In the genomic region with DNA sequence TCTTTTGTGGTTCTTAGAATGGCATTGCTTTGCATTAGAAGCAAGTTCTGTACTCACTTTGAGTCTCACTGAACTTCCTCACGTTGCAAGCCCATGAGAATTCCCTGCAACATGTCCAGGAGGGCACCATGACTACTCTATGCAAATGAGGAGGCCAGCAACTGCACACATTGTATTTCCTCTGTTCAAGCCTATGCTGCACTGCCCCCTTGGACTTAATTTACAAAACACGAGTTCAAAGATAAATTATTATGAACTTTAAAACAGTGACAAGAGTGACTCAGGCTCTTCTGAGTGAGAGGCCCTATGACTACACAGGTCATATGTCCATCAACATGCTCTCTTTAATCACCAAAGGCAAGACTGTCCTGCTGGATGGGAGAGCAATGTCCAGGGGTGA, we compare ENCODE assay signal across 25 cellular contexts.
DNase-seq lines count a peak whose midpoint lies in the region; ATAC-seq, FAIRE-seq and TF ChIP-seq lines count a peak whose summit lies in the region.
"Had no signal": no experiment of that assay in that cellular context is flagged by ENCODE, and none has a peak within 500 bp of the region (broad histone marks: within the 10 kb centered on the region; RNA-seq: fewer than 3 reads in every experiment).

No MANE protein-coding gene starts in this region.

- H2BK15ac ChIP-seq in mesenchymal stem cell (ENCODE audit: low read depth, poor library complexity, severe bottlenecking), result no peak overlapping the region

- no peak overlapping the region for H3K14ac ChIP-seq in mesenchymal stem cell (ENCODE audit: low read length in 2 of 2)

- H2BK5ac ChIP-seq in mesenchymal stem cell (ENCODE audit: low read depth, low read length, poor library complexity, severe bottlenecking), result no peak overlapping the region

- peak overlapping the region; percentile 12; the same call in 1 of the 2 replicates for H2AFZ ChIP-seq in MM.1S (ENCODE audit: low read length)
- no peak overlapping the region for H2AFZ ChIP-seq in astrocyte (ENCODE audit: low read depth, low read length)
- H2AFZ ChIP-seq in mesenchymal stem cell (ENCODE audit: low read depth, low read length), result no peak overlapping the region

- H3K23ac ChIP-seq in mesenchymal stem cell (ENCODE audit: low read length in 2 of 2), result no peak overlapping the region

- H3K9me3 Mint-ChIP-seq in astrocyte (ENCODE audit: unreplicated experiment), result peaks cover 8% of the 10 kb centered on the region

- H3K4me2 ChIP-seq in MM.1S (ENCODE audit: low read depth, low read length) (peak overlapping the region; percentile 3; the same call in 1 of the 2 replicates), astrocyte (ENCODE audit: low read length) (no peak overlapping the region), mesenchymal stem cell (ENCODE audit: low read length, poor library complexity, severe bottlenecking) (no peak overlapping the region)

- no peaks in the 10 kb centered on the region for H3K9me3 ChIP-seq in MM.1S (replicated peaks; ENCODE audit: insufficient read depth, low read length)
- no peaks in the 10 kb centered on the region for H3K9me3 ChIP-seq in astrocyte (ENCODE audit: insufficient read depth, low read depth, low read length)
- H3K9me3 ChIP-seq in mesenchymal stem cell (ENCODE audit: control insufficient read depth, low read length), result peaks cover 6% of the 10 kb centered on the region
- H3K9me3 ChIP-seq: psoas muscle had no signal

- H3K4me1 ChIP-seq in MM.1S (ENCODE audit: low read length) (peaks cover 11% of the 10 kb centered on the region), astrocyte (ENCODE audit: insufficient read depth, low read length) (no peaks in the 10 kb centered on the region), mesenchymal stem cell (ENCODE audit: control insufficient read depth, insufficient read depth, low read depth, low read length) (no peaks in the 10 kb centered on the region)
- H3K4me1 ChIP-seq: psoas muscle, spleen, tibial nerve had no signal

- H3K79me2 ChIP-seq in MM.1S (ENCODE audit: low read length) (no peaks in the 10 kb centered on the region), astrocyte (ENCODE audit: insufficient read depth, low read length) (no peaks in the 10 kb centered on the region)

- H2BK120ac ChIP-seq in mesenchymal stem cell (ENCODE audit: low read depth, low read length), result no peak overlapping the region

- peaks cover 5% of the 10 kb centered on the region for H3K4me1 Mint-ChIP-seq in astrocyte (ENCODE audit: low read depth, unreplicated experiment)
- H3K4me1 Mint-ChIP-seq: CD14-positive monocyte; stimulated activated naive CD8-positive, alpha-beta T cell treated with anti-CD3 and anti-CD28 coated beads, Interleukin-15, amount 100 ng/mL, for 72 hours had no signal

- H3K4me3 ChIP-seq in MM.1S (ENCODE audit: low read length) (no peak overlapping the region), astrocyte (ENCODE audit: insufficient read depth, low read depth, low read length) (no peak overlapping the region), mesenchymal stem cell (ENCODE audit: insufficient read depth in 1 of 2, low read depth in 1 of 2, low read length in 2 of 2) (no peak overlapping the region)
- H3K4me3 ChIP-seq: psoas muscle, spleen, tibial nerve had no signal

- H3K9me2 ChIP-seq in MM.1S (replicated peaks; ENCODE audit: insufficient read depth, low read length), result no peaks in the 10 kb centered on the region

- no peak overlapping the region for H3K4ac ChIP-seq in mesenchymal stem cell (ENCODE audit: low read depth in 1 of 2, low read length in 2 of 2)

- no peak for FAIRE-seq in astrocyte (lab: Jason Lieb, UNC)
- FAIRE-seq: GM12891, GM19239, RCC 7860 had no signal

- no peak overlapping the region for H4K91ac ChIP-seq in mesenchymal stem cell (ENCODE audit: low read length)

- H3F3A ChIP-seq in MM.1S (ENCODE audit: insufficient read depth, low read length), result no peaks in the 10 kb centered on the region

- H3K36me3 ChIP-seq in MM.1S (replicated peaks; ENCODE audit: insufficient read depth, low read length) (no peaks in the 10 kb centered on the region), astrocyte (ENCODE audit: insufficient read depth, low read length) (no peaks in the 10 kb centered on the region), mesenchymal stem cell (ENCODE audit: control insufficient read depth in 1 of 2, insufficient read depth in 2 of 2, low read depth in 1 of 2, low read length in 2 of 2) (no peaks in the 10 kb centered on the region)
- H3K36me3 ChIP-seq: spleen, tibial nerve had no signal

- H3K36me3 Mint-ChIP-seq in astrocyte (ENCODE audit: low read depth, unreplicated experiment), result no peaks in the 10 kb centered on the region
- H3K36me3 Mint-ChIP-seq: CD14-positive monocyte had no signal

- H2AK5ac ChIP-seq in mesenchymal stem cell (ENCODE audit: low read length, severe bottlenecking), result no peak overlapping the region

- 15% methylated on average over 2 of the region's 2 CpGs for WGBS in mesenchymal stem cell

- H3K4me3 Mint-ChIP-seq in astrocyte (ENCODE audit: unreplicated experiment), result no peak overlapping the region
- H3K4me3 Mint-ChIP-seq: activated CD8-positive, alpha-beta T cell treated with anti-CD3 and anti-CD28 coated beads for 36 hours; activated T-cell treated with anti-CD3 and anti-CD28 coated beads, Interleukin-2, amount 50 U/mL, for 24 hours; CD14-positive monocyte; stimulated activated naive CD8-positive, alpha-beta T cell treated with anti-CD3 and anti-CD28 coated beads, Interleukin-15, amount 100 ng/mL, for 72 hours had no signal

- no peaks in the 10 kb centered on the region for H3K27me3 Mint-ChIP-seq in astrocyte (ENCODE audit: low read depth, unreplicated experiment)
- H3K27me3 Mint-ChIP-seq: activated CD8-positive, alpha-beta T cell treated with anti-CD3 and anti-CD28 coated beads for 36 hours; activated T-cell treated with anti-CD3 and anti-CD28 coated beads, Interleukin-2, amount 50 U/mL, for 24 hours; stimulated activated naive CD8-positive, alpha-beta T cell treated with anti-CD3 and anti-CD28 coated beads, Interleukin-15, amount 100 ng/mL, for 72 hours had no signal

- H2BK12ac ChIP-seq in mesenchymal stem cell (ENCODE audit: low read length in 2 of 2), result no peak overlapping the region

- TF ChIP-seq CTCF in MM.1S (IDR thresholded peaks at IDR 0.05; ENCODE audit: low read length) (0 out of 2 replicates have a peak, but pooled peaks have one; percentile 2), astrocyte (IDR thresholded peaks at IDR 0.05; ENCODE audit: insufficient read depth, low read depth, low read length) (no peak)

- no peak overlapping the region for H3K18ac ChIP-seq in mesenchymal stem cell (ENCODE audit: low read depth in 1 of 2, low read length in 2 of 2)

- no peak overlapping the region for H4K8ac ChIP-seq in mesenchymal stem cell (ENCODE audit: low read length)

- H3K27ac ChIP-seq in MM.1S (ENCODE audit: low read length), result no peak overlapping the region
- no peak overlapping the region for H3K27ac ChIP-seq in astrocyte (ENCODE audit: low read depth, low read length)
- no peak overlapping the region for H3K27ac ChIP-seq in mesenchymal stem cell (ENCODE audit: low read length, poor library complexity, severe bottlenecking)
- H3K27ac ChIP-seq: psoas muscle, spleen, tibial nerve had no signal

- DNase-seq in DMS53 (lab: John Stamatoyannopoulos, UW), result peak; percentile 50
- DNase-seq in MM.1S, result no peak
- DNase-seq in astrocyte (ENCODE audit: low read depth), result peak; percentile 30
- peak; percentile 1 for DNase-seq in mesenchymal stem cell
- no peak for DNase-seq in LoVo (ENCODE audit: low spot score)
- DNase-seq in NCI-H524 (lab: John Stamatoyannopoulos, UW), result no peak
- DNase-seq in H4 (ENCODE audit: low spot score), result no peak
- DNase-seq: activated CD8-positive, alpha-beta T cell treated with anti-CD3 and anti-CD28 coated beads for 36 hours; activated naive CD4-positive, alpha-beta T cell treated with Interleukin-2 at 50 U/mL for 16 hours; activated T-cell treated with anti-CD3 and anti-CD28 coated beads, Interleukin-2, amount 50 U/mL, for 24 hours; amygdala; GOT3; kidney glomerular epithelial cell; NCI-H1694 treated with DMSO at 0.1 percent for 48 hours; psoas muscle; spleen; stimulated activated CD4-positive, alpha-beta T cell treated with anti-CD3 and anti-CD28 coated beads, Interleukin-4, amount 100 ng/mL, for 24 hours; stimulated activated naive CD8-positive, alpha-beta T cell treated with anti-CD3 and anti-CD28 coated beads, Interleukin-15, amount 100 ng/mL, for 72 hours; T1000 had no signal

- no peaks in the 10 kb centered on the region for H3K27me3 ChIP-seq in MM.1S (replicated peaks; ENCODE audit: insufficient read depth, low read length)
- H3K27me3 ChIP-seq in astrocyte (ENCODE audit: insufficient read depth, low read length), result no peaks in the 10 kb centered on the region
- no peaks in the 10 kb centered on the region for H3K27me3 ChIP-seq in mesenchymal stem cell (ENCODE audit: control insufficient read depth in 1 of 2, insufficient read depth in 1 of 2, low read length in 2 of 2)
- H3K27me3 ChIP-seq: spleen, tibial nerve had no signal

- ATAC-seq in HG03025 (IDR thresholded peaks at IDR 0.05; ENCODE audit: low FRiP score, unreplicated experiment), result no peak
- ATAC-seq: activated CD8-positive, alpha-beta T cell treated with anti-CD3 and anti-CD28 coated beads for 36 hours; stimulated activated naive CD8-positive, alpha-beta T cell treated with anti-CD3 and anti-CD28 coated beads, Interleukin-15, amount 100 ng/mL, for 72 hours had no signal

- H3K79me1 ChIP-seq in mesenchymal stem cell (replicated peaks; ENCODE audit: low read length, poor library complexity, severe bottlenecking), result no peaks in the 10 kb centered on the region

- no peak overlapping the region for H3K27ac Mint-ChIP-seq in astrocyte (ENCODE audit: unreplicated experiment)
- H3K27ac Mint-ChIP-seq: activated CD8-positive, alpha-beta T cell treated with anti-CD3 and anti-CD28 coated beads for 36 hours; activated T-cell treated with anti-CD3 and anti-CD28 coated beads, Interleukin-2, amount 50 U/mL, for 24 hours; CD14-positive monocyte; stimulated activated naive CD8-positive, alpha-beta T cell treated with anti-CD3 and anti-CD28 coated beads, Interleukin-15, amount 100 ng/mL, for 72 hours had no signal

- H3K9ac ChIP-seq in MM.1S (ENCODE audit: low read length) (no peak overlapping the region), astrocyte (ENCODE audit: low read length) (no peak overlapping the region), mesenchymal stem cell (ENCODE audit: low read length) (no peak overlapping the region)

- H4K20me1 ChIP-seq in MM.1S (ENCODE audit: insufficient read depth, low read length) (no peaks in the 10 kb centered on the region), astrocyte (ENCODE audit: insufficient read depth, low read length) (no peaks in the 10 kb centered on the region)

Comparison
In these comparisons a context has a peak if more than half of its experiments do, and no peak if none do; other contexts are left out.
1. DNase-seq: peak in DMS53 (single experiment), astrocyte (single experiment) and mesenchymal stem cell (single experiment); none in MM.1S (single experiment), LoVo (single experiment), NCI-H524 (0 of 2) and H4 (single experiment).